In the genomic region with DNA sequence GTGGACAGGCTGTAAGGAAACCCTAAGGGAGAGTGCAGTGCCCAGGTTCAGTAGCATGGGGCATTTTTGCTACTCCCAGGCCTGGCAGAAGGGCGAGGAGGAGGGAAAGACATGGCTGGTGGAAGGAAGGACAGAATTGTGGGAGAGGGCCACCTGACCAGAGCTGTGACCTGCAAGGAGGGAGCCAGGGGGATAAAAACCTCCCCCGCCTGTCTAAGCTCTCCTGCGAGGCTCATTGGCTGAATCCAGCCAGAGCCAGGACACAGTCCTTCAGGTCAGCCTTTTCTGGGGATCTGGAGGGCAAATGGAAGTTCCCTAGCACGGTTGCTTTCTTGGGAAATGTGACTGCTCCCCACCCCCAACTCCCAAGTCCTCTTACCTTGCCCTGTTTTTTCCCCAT, we compare ENCODE assay signal across 14 cellular contexts. TPM values are rescaled to one million over a fixed set of nuclear protein-coding genes. Genes with fewer than 3 reads are reported as not detected.
DNase-seq lines count a peak whose midpoint lies in the region; ATAC-seq and TF ChIP-seq lines count a peak whose summit lies in the region.
"Had no signal": no experiment of that assay in that cellular context is flagged by ENCODE, and none has a peak within 500 bp of the region (broad histone marks: within the 10 kb centered on the region; RNA-seq: fewer than 3 reads in every experiment).

No MANE protein-coding gene starts in this region.

- 68 to 83% methylated on average over 4 of the region's 4 CpGs for WGBS in tibial nerve, 2 donors

- no peak for TF ChIP-seq EP300 in tibial nerve (IDR thresholded peaks at IDR 0.05)

- DNase-seq in activated naive CD8-positive, alpha-beta T cell treated with anti-CD3 and anti-CD28 coated beads for 36 hours, result no peak
- no peak for DNase-seq in ascending aorta (ENCODE audit: low spot score in 2 of 2)
- no peak for DNase-seq in natural killer cell
- no peak for DNase-seq in tibial nerve (ENCODE audit: low spot score in 2 of 2)
- DNase-seq in left lobe of liver (ENCODE audit: low spot score), result no peak
- no peak for DNase-seq in COLO829 (ENCODE audit: low spot score)
- DNase-seq in germinal center (ENCODE audit: low spot score), result no peak
- DNase-seq: activated CD4-positive, alpha-beta T cell treated with anti-CD3 and anti-CD28 coated beads, Interleukin-2, amount 50 U/mL, for 4 hours; activated gamma-delta T cell; foreskin melanocyte; MM.1S; NCI-H2029 treated with DMSO at 0.1 percent for 48 hours; stimulated activated CD4-positive, alpha-beta T cell treated with anti-CD3 and anti-CD28 coated beads, Interleukin-2, amount 100 ng/mL, for 24 hours had no signal

- no peak overlapping the region for H3K4me3 Mint-ChIP-seq in activated naive CD8-positive, alpha-beta T cell
- no peak overlapping the region for H3K4me3 Mint-ChIP-seq in activated naive CD8-positive, alpha-beta T cell treated with anti-CD3 and anti-CD28 coated beads for 36 hours
- H3K4me3 Mint-ChIP-seq in natural killer cell, result no peak overlapping the region

- no peak for TF ChIP-seq POLR2A in tibial nerve (IDR thresholded peaks at IDR 0.05)

- H3K9me3 ChIP-seq in ascending aorta, result peaks cover 7 to 9% of the 10 kb centered on the region in 2 donors
- peaks cover 0 to 15% (median 2%) of the 10 kb centered on the region in 4 donors for H3K9me3 ChIP-seq in tibial nerve

- H3K36me3 Mint-ChIP-seq in activated naive CD8-positive, alpha-beta T cell, result peaks cover 2% of the 10 kb centered on the region
- peaks cover 7% of the 10 kb centered on the region for H3K36me3 Mint-ChIP-seq in activated naive CD8-positive, alpha-beta T cell treated with anti-CD3 and anti-CD28 coated beads for 36 hours
- H3K36me3 Mint-ChIP-seq in natural killer cell, result no peaks in the 10 kb centered on the region

- TF ChIP-seq CTCF in ascending aorta (IDR thresholded peaks at IDR 0.05) (no peak), natural killer cell (IDR thresholded peaks at IDR 0.05) (no peak), tibial nerve (IDR thresholded peaks at IDR 0.05) (no peak)

- no peaks in the 10 kb centered on the region for H3K27me3 Mint-ChIP-seq in activated naive CD8-positive, alpha-beta T cell
- H3K27me3 Mint-ChIP-seq in activated naive CD8-positive, alpha-beta T cell treated with anti-CD3 and anti-CD28 coated beads for 36 hours, result no peaks in the 10 kb centered on the region
- H3K27me3 Mint-ChIP-seq in natural killer cell (ENCODE audit: low read depth in 2 of 2), result no peaks in the 10 kb centered on the region

- peak overlapping the region; percentile 31 for H3K27ac Mint-ChIP-seq in activated naive CD8-positive, alpha-beta T cell
- no peak overlapping the region for H3K27ac Mint-ChIP-seq in activated naive CD8-positive, alpha-beta T cell treated with anti-CD3 and anti-CD28 coated beads for 36 hours
- peak overlapping the region; percentile 98 to 99 for H3K27ac Mint-ChIP-seq in natural killer cell

- ATAC-seq in natural killer cell (no peak), left lobe of liver (no peak)

- H3K36me3 ChIP-seq in ascending aorta (no peaks in the 10 kb centered on the region), tibial nerve (peaks cover 0 to 3% (median 0%) of the 10 kb centered on the region in 3 donors)

- H3K4me1 Mint-ChIP-seq in activated naive CD8-positive, alpha-beta T cell (ENCODE audit: low read depth), result peaks cover 51% of the 10 kb centered on the region
- peaks cover 38% of the 10 kb centered on the region for H3K4me1 Mint-ChIP-seq in activated naive CD8-positive, alpha-beta T cell treated with anti-CD3 and anti-CD28 coated beads for 36 hours
- H3K4me1 Mint-ChIP-seq in natural killer cell, result peaks cover 62 to 69% of the 10 kb centered on the region in 2 donors

- no peaks in the 10 kb centered on the region for H3K9me3 Mint-ChIP-seq in activated naive CD8-positive, alpha-beta T cell (ENCODE audit: low read depth)
- peaks cover 7% of the 10 kb centered on the region for H3K9me3 Mint-ChIP-seq in activated naive CD8-positive, alpha-beta T cell treated with anti-CD3 and anti-CD28 coated beads for 36 hours
- no peaks in the 10 kb centered on the region for H3K9me3 Mint-ChIP-seq in natural killer cell

- intact Hi-C loops in ascending aorta (cut with DNase I), result no loop called here
- intact Hi-C loops in natural killer cell (cut with micrococcal nuclease), result no loop called here

- no peaks in the 10 kb centered on the region for H3K27me3 ChIP-seq in ascending aorta
- no peaks in the 10 kb centered on the region for H3K27me3 ChIP-seq in tibial nerve

- peak overlapping the region; percentile 58 to 65 for H3K27ac ChIP-seq in ascending aorta
- H3K27ac ChIP-seq in tibial nerve, result peak overlapping the region in 3 of 4 donors; percentile 86 to 95 (median 88)

- H3K4me1 ChIP-seq in ascending aorta (peaks cover 7 to 27% of the 10 kb centered on the region in 2 donors), tibial nerve (peaks cover 0 to 57% (median 46%) of the 10 kb centered on the region in 4 donors)

- H3K4me3 ChIP-seq in ascending aorta (no peak overlapping the region), tibial nerve (no peak overlapping the region)

RNA-seq across cellular contexts. Expression of a gene that starts 13.3 kb away (rescaled TPM):
- 1 to 10 TPM; 2.8 to 2.9 TPM for total RNA-seq in activated naive CD8-positive, alpha-beta T cell treated with anti-CD3 and anti-CD28 coated beads for 36 hours
- 28.6 TPM for total RNA-seq in ascending aorta
- total RNA-seq in natural killer cell, result 10 to 100 TPM; 13.7 to 16.2 (median 13.9) TPM
- 10 to 100 TPM; 18.2 to 39.3 (median 26.3) TPM for total RNA-seq in tibial nerve
- 0.38 TPM for total RNA-seq in left lobe of liver

RNA-seq across cellular contexts. Expression of a gene that starts 56.7 kb away (rescaled TPM):
- 1 to 10 TPM; 6.8 to 7.8 TPM for total RNA-seq in activated naive CD8-positive, alpha-beta T cell treated with anti-CD3 and anti-CD28 coated beads for 36 hours
- total RNA-seq in ascending aorta (41.4 TPM), natural killer cell (10 to 100 TPM; 35.3 to 53.4 (median 49.8) TPM), tibial nerve (10 to 100 TPM; 40.8 to 69.9 (median 60.2) TPM), left lobe of liver (4.3 TPM)
